8 cellular contexts compared by ENCODE assay signal in the genomic region with DNA sequence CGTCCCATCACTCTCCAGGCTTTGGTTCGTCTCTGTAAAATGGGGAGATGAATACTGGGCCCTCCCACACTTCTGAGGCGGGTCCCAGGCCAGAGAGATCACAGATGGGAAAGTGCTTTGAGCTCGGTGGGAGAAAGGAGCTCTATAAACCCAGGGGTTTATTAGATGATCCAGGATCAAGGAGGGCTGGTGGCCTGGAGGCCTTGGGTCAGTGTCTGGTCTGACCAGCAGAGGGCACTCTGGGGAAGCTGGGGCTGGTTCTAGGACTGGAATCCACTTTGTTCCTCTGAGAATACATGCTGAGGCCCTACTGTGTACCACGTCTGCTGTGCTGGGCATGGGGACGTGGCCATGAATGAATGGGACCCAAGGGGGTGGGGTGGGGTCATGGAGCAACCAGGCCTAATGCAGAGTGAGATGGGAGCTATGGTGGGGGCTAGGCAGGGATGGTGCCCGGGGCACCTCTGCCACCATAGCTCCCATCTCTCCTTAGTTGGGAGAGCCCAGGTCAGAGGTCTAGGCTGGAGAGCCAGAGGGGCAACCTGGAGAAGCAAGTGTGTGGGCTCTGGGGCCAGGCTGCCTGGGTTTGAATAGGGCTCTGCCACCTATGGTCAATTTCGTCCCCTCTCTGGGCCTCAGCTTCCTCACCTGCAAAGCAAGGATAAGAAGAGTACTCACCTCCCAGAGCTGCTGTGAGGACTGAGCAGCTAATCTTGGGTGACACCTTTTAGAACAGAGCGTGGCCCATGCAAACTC. TPM values are rescaled to one million over a fixed set of nuclear protein-coding genes. Genes with fewer than 3 reads are reported as not detected.
DNase-seq lines count a peak whose midpoint lies in the region; TF ChIP-seq lines count a peak whose summit lies in the region.

No MANE protein-coding gene starts in this region.

- intact Hi-C loops in activated CD4-positive, alpha-beta T cell treated with anti-CD3 and anti-CD28 coated beads, Interleukin-2, amount 10 ng/mL, durations not matched to agents 24 days and 14 days (cut with micrococcal nuclease) = no loop called here
- intact Hi-C loops in dorsolateral prefrontal cortex (cut with DNase I) (no loop called here), posterior vena cava (cut with DNase I) (loop anchor here in 1 of 2 donors (5.0 kb wide), 1 partner anchor 60 kb away; no protein-coding TSS in a partner anchor)

- no peaks in the 10 kb centered on the region for H3K27me3 Mint-ChIP-seq in activated CD4-positive, alpha-beta T cell treated with anti-CD3 and anti-CD28 coated beads, Interleukin-2, amount 10 ng/mL, durations not matched to agents 24 days and 14 days

- no peaks in the 10 kb centered on the region for H3K36me3 Mint-ChIP-seq in activated CD4-positive, alpha-beta T cell treated with anti-CD3 and anti-CD28 coated beads, Interleukin-2, amount 10 ng/mL, durations not matched to agents 24 days and 14 days (ENCODE audit: low read depth)

- H3K27ac ChIP-seq in dorsolateral prefrontal cortex = no peak overlapping the region

- no peak overlapping the region for H3K4me3 Mint-ChIP-seq in activated CD4-positive, alpha-beta T cell treated with anti-CD3 and anti-CD28 coated beads, Interleukin-2, amount 10 ng/mL, durations not matched to agents 24 days and 14 days

- H3K9me3 Mint-ChIP-seq in activated CD4-positive, alpha-beta T cell treated with anti-CD3 and anti-CD28 coated beads, Interleukin-2, amount 10 ng/mL, durations not matched to agents 24 days and 14 days = no peaks in the 10 kb centered on the region

- H3K4me3 ChIP-seq in dorsolateral prefrontal cortex = no peak overlapping the region

- peak; percentile 25 to 78 (median 70) for TF ChIP-seq CTCF in dorsolateral prefrontal cortex (IDR thresholded peaks at IDR 0.05 in 54 of 56, conservative IDR thresholded peaks at IDR 0.05 in 2 of 56; ENCODE audit: low read depth in 1 of 56, partially characterized antibody in 56 of 56)

- H3K27ac Mint-ChIP-seq in activated CD4-positive, alpha-beta T cell treated with anti-CD3 and anti-CD28 coated beads, Interleukin-2, amount 10 ng/mL, durations not matched to agents 24 days and 14 days = peak overlapping the region; percentile 60

- no peaks in the 10 kb centered on the region for H3K27me3 ChIP-seq in dorsolateral prefrontal cortex

- peak; percentile 19 for DNase-seq in NCI-H146 (lab: John Stamatoyannopoulos, UW)
- no peak for DNase-seq in NCI-H146 treated with DMSO at 0.1 percent for 48 hours (lab: John Stamatoyannopoulos, UW; ENCODE audit: unreplicated experiment)
- DNase-seq in NCI-H128 (lab: John Stamatoyannopoulos, UW; ENCODE audit: unreplicated experiment) = peak; percentile 36
- peak; percentile 90 for DNase-seq in activated CD4-positive, alpha-beta T cell treated with anti-CD3 and anti-CD28 coated beads, Interleukin-2, amount 10 ng/mL, durations not matched to agents 24 days and 14 days
- no peak for DNase-seq in dorsolateral prefrontal cortex
- DNase-seq in lung microvascular endothelial cell (ENCODE audit: low read depth in 2 of 2) = peak; percentile 66 to 77
- peak; percentile 30 for DNase-seq in stimulated activated CD8-positive, alpha-beta memory T cell treated with anti-CD3 and anti-CD28 coated beads, Interleukin-7, amount 100 ng/mL, for 24 hours (ENCODE audit: low read depth)
- DNase-seq in posterior vena cava (ENCODE audit: low spot score) = no peak

- peaks cover 9% of the 10 kb centered on the region for H3K4me1 Mint-ChIP-seq in activated CD4-positive, alpha-beta T cell treated with anti-CD3 and anti-CD28 coated beads, Interleukin-2, amount 10 ng/mL, durations not matched to agents 24 days and 14 days

RNA-seq across cellular contexts. Expression of a gene that starts 9.0 kb away (rescaled TPM):
- 0.26 and 0.38 TPM in 2 replicates for total RNA-seq in activated CD4-positive, alpha-beta T cell treated with anti-CD3 and anti-CD28 coated beads, Interleukin-2, amount 10 ng/mL, durations not matched to agents 24 days and 14 days
- total RNA-seq in dorsolateral prefrontal cortex = 10 to 100 TPM in 14 of 120 experiments, 1 to 10 TPM in 106; 2.2 to 15.3 (median 7.6) TPM
- total RNA-seq in lung microvascular endothelial cell = 0.22 TPM in 1 of 2 replicates, not detected in the other
- 1 to 10 TPM in 1 of 2 donors, under 1 TPM in 1; 0.88 to 1.2 TPM for total RNA-seq in posterior vena cava

RNA-seq across cellular contexts. Expression of a gene that starts 38.9 kb away (rescaled TPM):
- not detected in 2 replicates for total RNA-seq in activated CD4-positive, alpha-beta T cell treated with anti-CD3 and anti-CD28 coated beads, Interleukin-2, amount 10 ng/mL, durations not matched to agents 24 days and 14 days
- total RNA-seq in dorsolateral prefrontal cortex = under 1 TPM in 27 of 120 experiments, not detected in 93; 0.21 to 0.98 (median 0.29) TPM
- total RNA-seq in lung microvascular endothelial cell = under 0.01 TPM in 1 of 2 replicates, not detected in the other
- under 1 TPM; 0.62 to 0.88 TPM for total RNA-seq in posterior vena cava

Comparison
In these comparisons a context has a peak if more than half of its experiments do, and no peak if none do; other contexts are left out.
1. DNase-seq: peak in NCI-H146 (single experiment), NCI-H128 (single experiment), activated CD4-positive, alpha-beta T cell treated with anti-CD3 and anti-CD28 coated beads, Interleukin-2, amount 10 ng/mL, durations not matched to agents 24 days and 14 days (single experiment), lung microvascular endothelial cell (2 of 2) and stimulated activated CD8-positive, alpha-beta memory T cell treated with anti-CD3 and anti-CD28 coated beads, Interleukin-7, amount 100 ng/mL, for 24 hours (single experiment); none in NCI-H146 treated with DMSO at 0.1 percent for 48 hours (single experiment), dorsolateral prefrontal cortex (0 of 10) and posterior vena cava (single experiment).